1 cellular context compared by ENCODE assay signal in genomic region chr15:85556618-85556895, GRCh38.
TF ChIP-seq lines count a peak whose summit lies in the region.

No MANE protein-coding gene starts in this region.

TF ChIP-seq in GM12878, 131 proteins besides CTCF, POLR2A, EP300 and RAD21 (continued from another document):
- TF ChIP-seq RFX5 (IDR thresholded peaks at IDR 0.05; ENCODE audit: low read depth, low read length) (no peak), SMAD1 (IDR thresholded peaks at IDR 0.05; ENCODE audit: low read depth, partially characterized antibody) (no peak), CHD4 (IDR thresholded peaks at IDR 0.05) (no peak), RUNX3 (IDR thresholded peaks at IDR 0.05; ENCODE audit: low read length) (no peak), YBX1 (IDR thresholded peaks at IDR 0.05) (no peak), NKRF (conservative IDR thresholded peaks at IDR 0.05) (no peak), GATAD2B (conservative IDR thresholded peaks at IDR 0.05; ENCODE audit: low read depth) (no peak), CREB1 (IDR thresholded peaks at IDR 0.05; ENCODE audit: low read depth) (no peak), ZBTB33 (IDR thresholded peaks at IDR 0.05) (no peak), RBBP5 (conservative IDR thresholded peaks at IDR 0.05) (no peak), MXI1 (IDR thresholded peaks at IDR 0.05; ENCODE audit: low read depth, low read length) (no peak), ATF7 (IDR thresholded peaks at IDR 0.05; ENCODE audit: low read depth) (no peak), CBX5 (IDR thresholded peaks at IDR 0.05; ENCODE audit: low read depth) (no peak), SMAD5 (IDR thresholded peaks at IDR 0.05; ENCODE audit: low read depth) (no peak)
TF ChIP-seq in GM12878: peak in this region for 0.
